In genomic region chr13:50400930-50401553, GRCh38 we compare ENCODE assay signal across 9 cellular contexts.
DNase-seq lines count a peak whose midpoint lies in the region; ATAC-seq and TF ChIP-seq lines count a peak whose summit lies in the region.
"Had no signal": no experiment of that assay in that cellular context is flagged by ENCODE, and none has a peak within 500 bp of the region (broad histone marks: within the 10 kb centered on the region; RNA-seq: fewer than 3 reads in every experiment).

No MANE protein-coding gene starts in this region.

- H3K4me3 ChIP-seq in AG09309 (ENCODE audit: control insufficient read depth, low read depth, low read length) = no peak overlapping the region

- DNase-seq in AG09309 (ENCODE audit: low read depth) (peak; percentile 80), NCI-H1694 treated with DMSO at 0.1 percent for 48 hours (lab: John Stamatoyannopoulos, UW) (peak; percentile 92), medulla oblongata (ENCODE audit: extremely low spot score) (peak; percentile 90), SIG-M5 treated with dmso at 0.1 percent for 504 hours (lab: John Stamatoyannopoulos, UW; ENCODE audit: unreplicated experiment) (no peak)
- no peak for DNase-seq in stimulated activated CD4-positive, alpha-beta T cell treated with anti-CD3 and anti-CD28 coated beads, Interleukin-12 subunit alpha, Interleukin-12 subunit beta, amount 100 ng/mL, for 4 hours
- no peak for DNase-seq in activated CD4-positive, alpha-beta T cell treated with anti-CD3 and anti-CD28 coated beads, Interleukin-2, amount 50 U/mL, for 48 hours

- TF ChIP-seq CTCF in AG09309 (IDR thresholded peaks at IDR 0.05; ENCODE audit: control insufficient read depth, insufficient read depth, low read depth, low read length, missing control alignments) = no peak

- no peak for ATAC-seq in HG03378 (IDR thresholded peaks at IDR 0.05; ENCODE audit: unreplicated experiment)

- H3K27ac ChIP-seq in cingulate gyrus (ENCODE audit: low read depth, low read length) = peak overlapping the region; percentile 84
- H3K27ac ChIP-seq: thoracic aorta had no signal

Comparison
In these comparisons a context has a peak if more than half of its experiments do, and no peak if none do; other contexts are left out.
1. DNase-seq: peak in AG09309 (single experiment), NCI-H1694 treated with DMSO at 0.1 percent for 48 hours (single experiment) and medulla oblongata (single experiment); none in stimulated activated CD4-positive, alpha-beta T cell treated with anti-CD3 and anti-CD28 coated beads, Interleukin-12 subunit alpha, Interleukin-12 subunit beta, amount 100 ng/mL, for 4 hours (single experiment), SIG-M5 treated with dmso at 0.1 percent for 504 hours (single experiment) and activated CD4-positive, alpha-beta T cell treated with anti-CD3 and anti-CD28 coated beads, Interleukin-2, amount 50 U/mL, for 48 hours (0 of 2).